Comparison of ENCODE assay signal across 9 cellular contexts in the genomic region with DNA sequence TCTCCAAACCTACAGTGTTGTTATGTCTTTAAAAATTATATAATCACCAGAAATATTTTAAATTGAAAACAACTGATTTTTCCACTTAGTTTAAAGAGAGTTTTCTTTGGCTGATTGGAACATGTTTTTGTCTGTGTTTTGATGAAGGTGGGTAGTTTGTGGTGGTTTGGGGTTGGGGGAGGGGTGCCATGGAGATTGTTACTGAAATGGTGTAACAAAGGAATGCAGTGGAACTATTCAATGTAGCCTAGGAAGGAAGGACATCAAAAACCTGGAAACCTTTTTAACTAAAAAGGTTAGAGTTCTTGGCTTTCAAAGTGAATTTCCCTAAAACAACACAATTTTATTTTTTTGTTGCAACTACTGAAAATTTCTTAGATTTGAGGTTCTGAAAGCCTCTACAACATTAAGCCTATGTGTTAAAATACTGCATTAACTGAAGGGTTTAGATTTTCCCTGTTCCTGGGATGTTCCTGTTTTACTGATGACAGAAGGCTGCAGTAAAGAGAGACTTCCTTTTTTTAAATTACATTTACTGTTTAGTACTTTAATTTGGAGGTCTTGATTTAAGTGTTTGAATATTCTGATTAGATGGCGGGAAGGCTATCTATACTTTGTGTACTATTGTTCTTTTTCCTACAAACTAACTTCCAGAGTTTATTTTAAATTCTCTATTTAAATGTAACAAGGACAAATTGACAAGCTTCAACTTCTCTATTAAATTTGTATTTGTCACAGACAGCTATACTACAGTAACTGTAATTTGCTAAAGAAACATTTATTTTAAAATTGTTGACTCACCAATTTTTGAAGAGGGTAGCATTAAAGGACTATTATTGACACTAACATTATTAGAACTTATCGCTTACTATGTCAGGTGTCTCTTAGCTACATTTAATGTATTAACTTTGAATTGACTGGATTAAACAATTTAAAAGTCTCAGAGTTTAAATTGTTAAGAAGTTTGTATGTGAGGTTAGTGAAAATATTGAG.
DNase-seq lines count a peak whose midpoint lies in the region; ATAC-seq lines count a peak whose summit lies in the region.
"Had no signal": no experiment of that assay in that cellular context is flagged by ENCODE, and none has a peak within 500 bp of the region (broad histone marks: within the 10 kb centered on the region; RNA-seq: fewer than 3 reads in every experiment).

No MANE protein-coding gene starts in this region.

- DNase-seq in AML-193 (lab: John Stamatoyannopoulos, UW) (peak; percentile 5 to 24), left kidney (ENCODE audit: low read depth, low spot score) (peak; percentile 49)
- DNase-seq in activated T-helper 2 cell treated with anti-CD3 and anti-CD28 coated beads, Interferon-gamma antibody, Interleukin-2, Interleukin-4, amounts not matched to agents 10 μg/mL and 5 μg/mL and 100 μg/mL, durations not matched to agents 14 hours and 24 hours and 36 hours (ENCODE audit: low spot score), result no peak
- DNase-seq: left ventricle myocardium inferior had no signal

- H3K27me3 Mint-ChIP-seq in activated T-helper 2 cell treated with anti-CD3 and anti-CD28 coated beads, Interferon-gamma antibody, Interleukin-2, Interleukin-4, amounts not matched to agents 10 μg/mL and 5 μg/mL and 100 μg/mL, durations not matched to agents 14 hours and 24 hours and 36 hours (ENCODE audit: low read depth), result no peaks in the 10 kb centered on the region

- ATAC-seq in HG02678 (IDR thresholded peaks at IDR 0.05; ENCODE audit: unreplicated experiment), result no peak
- ATAC-seq in HG03095 (IDR thresholded peaks at IDR 0.05; ENCODE audit: unreplicated experiment), result no peak
- no peak for ATAC-seq in activated CD4-positive, CD25-positive, alpha-beta regulatory T cell treated with anti-CD3 and anti-CD28 coated beads, Interleukin-2, amount 50 U/mL, for 24 hours
- ATAC-seq in HG03520 (IDR thresholded peaks at IDR 0.05; ENCODE audit: unreplicated experiment), result no peak

- no peaks in the 10 kb centered on the region for H3K9me3 Mint-ChIP-seq in activated T-helper 2 cell treated with anti-CD3 and anti-CD28 coated beads, Interferon-gamma antibody, Interleukin-2, Interleukin-4, amounts not matched to agents 10 μg/mL and 5 μg/mL and 100 μg/mL, durations not matched to agents 14 hours and 24 hours and 36 hours

- no peaks in the 10 kb centered on the region for H3K9me3 ChIP-seq in HUES64 (ENCODE audit: insufficient read depth, low read depth, low read length)
- H3K9me3 ChIP-seq: left ventricle myocardium inferior had no signal

- peak overlapping the region; percentile 83 for H3K27ac ChIP-seq in HUES64 (ENCODE audit: low read depth, low read length)

- H3K36me3 Mint-ChIP-seq in activated T-helper 2 cell treated with anti-CD3 and anti-CD28 coated beads, Interferon-gamma antibody, Interleukin-2, Interleukin-4, amounts not matched to agents 10 μg/mL and 5 μg/mL and 100 μg/mL, durations not matched to agents 14 hours and 24 hours and 36 hours (ENCODE audit: low read depth), result no peaks in the 10 kb centered on the region

- H3K9ac ChIP-seq in HUES64 (ENCODE audit: low read depth, low read length), result peak overlapping the region; percentile 60

- peaks cover 50% of the 10 kb centered on the region for H3K4me1 ChIP-seq in HUES64 (ENCODE audit: insufficient read depth, low read length)

- no peaks in the 10 kb centered on the region for H3K27me3 ChIP-seq in HUES64 (ENCODE audit: insufficient read depth, low read length)

- no peaks in the 10 kb centered on the region for H3K36me3 ChIP-seq in HUES64 (ENCODE audit: insufficient read depth, low read length)
- H3K36me3 ChIP-seq: left ventricle myocardium inferior had no signal

- H3K27ac Mint-ChIP-seq in activated T-helper 2 cell treated with anti-CD3 and anti-CD28 coated beads, Interferon-gamma antibody, Interleukin-2, Interleukin-4, amounts not matched to agents 10 μg/mL and 5 μg/mL and 100 μg/mL, durations not matched to agents 14 hours and 24 hours and 36 hours, result peak overlapping the region; percentile 97

- peaks cover 69% of the 10 kb centered on the region for H3K4me1 Mint-ChIP-seq in activated T-helper 2 cell treated with anti-CD3 and anti-CD28 coated beads, Interferon-gamma antibody, Interleukin-2, Interleukin-4, amounts not matched to agents 10 μg/mL and 5 μg/mL and 100 μg/mL, durations not matched to agents 14 hours and 24 hours and 36 hours (ENCODE audit: low read depth)

- peak overlapping the region; percentile 90 for H3K4me3 Mint-ChIP-seq in activated T-helper 2 cell treated with anti-CD3 and anti-CD28 coated beads, Interferon-gamma antibody, Interleukin-2, Interleukin-4, amounts not matched to agents 10 μg/mL and 5 μg/mL and 100 μg/mL, durations not matched to agents 14 hours and 24 hours and 36 hours (ENCODE audit: low read depth)

- peak overlapping the region; percentile 52 for H3K4me3 ChIP-seq in HUES64 (ENCODE audit: low read length)
- H3K4me3 ChIP-seq: left ventricle myocardium inferior had no signal

- WGBS in HUES64, result no CpG with 5 or more reads among the region's 2 CpGs

- intact Hi-C loops in activated T-helper 2 cell treated with anti-CD3 and anti-CD28 coated beads, Interferon-gamma antibody, Interleukin-2, Interleukin-4, amounts not matched to agents 10 μg/mL and 5 μg/mL and 100 μg/mL, durations not matched to agents 14 hours and 24 hours and 36 hours (cut with micrococcal nuclease), result loop anchor here (1.0 to 2.0 kb wide), 5 partner anchors 7 to 27 kb away; no protein-coding TSS in a partner anchor
